ENCODE assay signal across 14 cellular contexts in the genomic region with DNA sequence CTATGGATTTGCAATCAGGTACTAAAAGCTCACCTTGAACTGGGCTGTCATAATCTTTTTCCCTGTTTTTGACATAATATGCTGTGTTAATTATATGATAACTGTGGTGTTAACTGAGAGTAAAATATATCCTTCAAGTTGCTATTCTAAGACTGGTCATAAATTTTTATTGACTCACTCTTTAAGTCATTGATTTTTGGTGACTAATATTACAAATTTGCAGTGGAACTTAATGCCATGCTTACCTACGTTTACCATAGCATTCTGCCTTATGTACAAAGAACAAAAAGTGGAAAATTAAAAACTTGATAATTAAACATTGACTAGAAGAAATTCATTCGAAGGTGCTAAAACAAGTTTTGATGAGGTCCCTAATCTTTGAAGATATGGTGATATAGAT.
DNase-seq lines count a peak whose midpoint lies in the region; ATAC-seq, FAIRE-seq and TF ChIP-seq lines count a peak whose summit lies in the region.
"Had no signal": no experiment of that assay in that cellular context is flagged by ENCODE, and none has a peak within 500 bp of the region (broad histone marks: within the 10 kb centered on the region; RNA-seq: fewer than 3 reads in every experiment).

No MANE protein-coding gene starts in this region.

- no peaks in the 10 kb centered on the region for H3K27me3 ChIP-seq in HCT116 (ENCODE audit: insufficient read depth, low read length)
- no peaks in the 10 kb centered on the region for H3K27me3 ChIP-seq in SU-DHL-6 (ENCODE audit: low read length)
- H3K27me3 ChIP-seq in psoas muscle (ENCODE audit: insufficient read depth in 3 of 3, low read length in 2 of 3): no peaks in the 10 kb centered on the region
- H3K27me3 ChIP-seq: BE2C had no signal

- ATAC-seq in HCT116 (no peak), GM21423 (IDR thresholded peaks at IDR 0.05; ENCODE audit: unreplicated experiment) (no peak), psoas muscle (no peak), GM19395 (IDR thresholded peaks at IDR 0.05; ENCODE audit: unreplicated experiment) (no peak)
- ATAC-seq: GM12878, K562 had no signal

- H3K79me2 ChIP-seq in HCT116 (ENCODE audit: insufficient read depth, low read length) (no peaks in the 10 kb centered on the region), SU-DHL-6 (ENCODE audit: insufficient read depth, low read length) (no peaks in the 10 kb centered on the region)

- no peak for TF ChIP-seq RAD21 in HCT116 (IDR thresholded peaks at IDR 0.05; ENCODE audit: low read depth)

- H3K27ac ChIP-seq in HCT116 (ENCODE audit: low read depth, low read length) (no peak overlapping the region), SU-DHL-6 (ENCODE audit: low read depth, low read length) (no peak overlapping the region), psoas muscle (no peak overlapping the region)
- H3K27ac ChIP-seq: C4-2B had no signal

- no peaks in the 10 kb centered on the region for H3K9me3 ChIP-seq in HCT116 (ENCODE audit: control insufficient read depth in 1 of 2, insufficient read depth in 1 of 2, low read depth in 1 of 2, low read length in 2 of 2)
- no peaks in the 10 kb centered on the region for H3K9me3 ChIP-seq in SU-DHL-6 (ENCODE audit: insufficient read depth, low read length)
- no peaks in the 10 kb centered on the region for H3K9me3 ChIP-seq in psoas muscle
- H3K9me3 ChIP-seq: BE2C had no signal

- H3K4me2 ChIP-seq in HCT116 (ENCODE audit: low read length) (peak overlapping the region; percentile 13; the same call in 1 of the 2 replicates), SU-DHL-6 (ENCODE audit: low read depth, low read length, poor library complexity, severe bottlenecking) (no peak overlapping the region)

- TF ChIP-seq CTCF in D721Med (IDR thresholded peaks at IDR 0.05; ENCODE audit: insufficient read depth, missing control alignments): no peak
- no peak for TF ChIP-seq CTCF in HCT116 (IDR thresholded peaks at IDR 0.05 in 2 of 3, conservative IDR thresholded peaks at IDR 0.05 in 1 of 3; ENCODE audit: borderline replicate concordance in 1 of 3, insufficient read depth in 1 of 3, low read depth in 2 of 3, low read length in 2 of 3)
- no peak for TF ChIP-seq CTCF in SU-DHL-6 (IDR thresholded peaks at IDR 0.05; ENCODE audit: insufficient read depth, low read length, poor library complexity, severe bottlenecking)
- TF ChIP-seq CTCF in psoas muscle (IDR thresholded peaks at IDR 0.05): no peak

- BruUV-seq in HCT116 (replicated peaks; lab: Mats Ljungman, UMichigan): no TSS peak

- H3K4me1 ChIP-seq in HCT116 (ENCODE audit: control insufficient read depth in 1 of 2, insufficient read depth in 2 of 2, low read length in 2 of 2): peaks cover 0 to 18% of the 10 kb centered on the region in 2 experiments; a peak in 2 of 4 replicates
- no peaks in the 10 kb centered on the region for H3K4me1 ChIP-seq in psoas muscle
- H3K4me1 ChIP-seq: BE2C had no signal

- intact Hi-C loops in HCT116 (cut with micrococcal nuclease): no loop called here
- intact Hi-C loops in psoas muscle (cut with DNase I): no loop called here

- no peaks in the 10 kb centered on the region for H4K20me1 ChIP-seq in HCT116 (ENCODE audit: insufficient read depth)
- H4K20me1 ChIP-seq in SU-DHL-6 (ENCODE audit: low read depth, low read length): no peaks in the 10 kb centered on the region

- H3K9ac ChIP-seq in HCT116 (ENCODE audit: low read length) (no peak overlapping the region), SU-DHL-6 (ENCODE audit: low read length) (no peak overlapping the region)

- no peaks in the 10 kb centered on the region for H3K36me3 ChIP-seq in HCT116 (ENCODE audit: control insufficient read depth in 1 of 2, insufficient read depth in 2 of 2, low read length in 2 of 2)
- H3K36me3 ChIP-seq in SU-DHL-6 (ENCODE audit: low read length): no peaks in the 10 kb centered on the region
- no peaks in the 10 kb centered on the region for H3K36me3 ChIP-seq in psoas muscle (ENCODE audit: insufficient read depth in 1 of 2, low read depth in 1 of 2)
- H3K36me3 ChIP-seq: BE2C had no signal

- peak; percentile 44 for FAIRE-seq in D721Med (lab: Jason Lieb, UNC)
- FAIRE-seq: GM12878, GM18507, H1, K562 had no signal

- WGBS in psoas muscle, 3 donors: 54 to 70% (median 65%) methylated on average over 2 of the region's 2 CpGs

- TF ChIP-seq POLR2A in HCT116 (IDR thresholded peaks at IDR 0.05; ENCODE audit: borderline replicate concordance, extremely low read depth, insufficient read depth, insufficient read length): no peak

- H2AFZ ChIP-seq in HCT116 (ENCODE audit: low read depth, low read length, poor library complexity, severe bottlenecking) (peak overlapping the region; percentile 14), SU-DHL-6 (ENCODE audit: low read depth, low read length, severe bottlenecking) (peak overlapping the region; percentile 10)

- POLR2A ChIA-PET in HCT116 (lab: Charles Lee): no interaction called here

- RAD21 ChIA-PET in HCT116 (lab: Charles Lee; ENCODE audit: low non-redundant PET in 1 of 2, low total read pairs in 2 of 2, uncharacterized antibody in 2 of 2, unreplicated experiment in 2 of 2): no interaction called here

- no peaks in the 10 kb centered on the region for H3F3A ChIP-seq in SU-DHL-6 (ENCODE audit: insufficient read depth)

- DNase-seq in D721Med (ENCODE audit: insufficient read length, low spot score): no peak
- DNase-seq in HCT116 (ENCODE audit: low read depth, low spot score): no peak
- peak; percentile 21 for DNase-seq in renal cortical epithelial cell (ENCODE audit: low read depth)
- DNase-seq in psoas muscle: no peak
- DNase-seq: BE2C; CD4-positive, alpha-beta memory T cell had no signal

- CTCF ChIA-PET in HCT116 (lab: Charles Lee): no interaction called here

- H3K4me3 ChIP-seq in HCT116 (replicated peaks in 1 of 2; ENCODE audit: low read depth in 1 of 2, low read length in 2 of 2): no peak overlapping the region
- no peak overlapping the region for H3K4me3 ChIP-seq in SU-DHL-6 (ENCODE audit: insufficient read depth, low read length, poor library complexity, severe bottlenecking)
- H3K4me3 ChIP-seq in psoas muscle: no peak overlapping the region
- H3K4me3 ChIP-seq: GM12878, K562 had no signal

- no peaks in the 10 kb centered on the region for H3K9me2 ChIP-seq in HCT116 (ENCODE audit: insufficient read depth)
- H3K9me2 ChIP-seq in SU-DHL-6 (replicated peaks; ENCODE audit: insufficient read depth, low read length): no peaks in the 10 kb centered on the region

TF ChIP-seq in HCT116, 20 proteins besides CTCF, POLR2A, EP300 and RAD21:
- no peak for TF ChIP-seq CEBPB (IDR thresholded peaks at IDR 0.05; ENCODE audit: low read depth)
- TF ChIP-seq, protein P1, sequence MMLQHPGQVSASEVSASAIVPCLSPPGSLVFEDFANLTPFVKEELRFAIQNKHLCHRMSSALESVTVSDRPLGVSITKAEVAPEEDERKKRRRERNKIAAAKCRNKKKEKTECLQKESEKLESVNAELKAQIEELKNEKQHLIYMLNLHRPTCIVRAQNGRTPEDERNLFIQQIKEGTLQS (IDR thresholded peaks at IDR 0.05): no peak
- TF ChIP-seq SP1 (IDR thresholded peaks at IDR 0.05; ENCODE audit: low read depth): no peak
- no peak for TF ChIP-seq EZH2phosphoT487 (IDR thresholded peaks at IDR 0.05; ENCODE audit: borderline replicate concordance)
- no peak for TF ChIP-seq EZH2 (IDR thresholded peaks at IDR 0.05)
- no peak for TF ChIP-seq SIN3A (IDR thresholded peaks at IDR 0.05; ENCODE audit: low read depth)
- TF ChIP-seq FOSL1 (IDR thresholded peaks at IDR 0.05; ENCODE audit: low read depth): no peak
- TF ChIP-seq SRF (IDR thresholded peaks at IDR 0.05; ENCODE audit: low read depth): no peak
- TF ChIP-seq ZNF274 (IDR thresholded peaks at IDR 0.05; ENCODE audit: low read depth, low read length): no peak
- TF ChIP-seq, protein P2, sequence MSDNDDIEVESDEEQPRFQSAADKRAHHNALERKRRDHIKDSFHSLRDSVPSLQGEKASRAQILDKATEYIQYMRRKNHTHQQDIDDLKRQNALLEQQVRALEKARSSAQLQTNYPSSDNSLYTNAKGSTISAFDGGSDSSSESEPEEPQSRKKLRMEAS (IDR thresholded peaks at IDR 0.05): no peak
- no peak for TF ChIP-seq EGR1 (IDR thresholded peaks at IDR 0.05; ENCODE audit: low read depth)
- TF ChIP-seq POLR2AphosphoS5 (IDR thresholded peaks at IDR 0.05; ENCODE audit: low read depth, low read length): no peak
- no peak for TF ChIP-seq JUND (IDR thresholded peaks at IDR 0.05)
- TF ChIP-seq CBX3 (IDR thresholded peaks at IDR 0.05; ENCODE audit: low read depth): no peak
- TF ChIP-seq, protein P3, sequence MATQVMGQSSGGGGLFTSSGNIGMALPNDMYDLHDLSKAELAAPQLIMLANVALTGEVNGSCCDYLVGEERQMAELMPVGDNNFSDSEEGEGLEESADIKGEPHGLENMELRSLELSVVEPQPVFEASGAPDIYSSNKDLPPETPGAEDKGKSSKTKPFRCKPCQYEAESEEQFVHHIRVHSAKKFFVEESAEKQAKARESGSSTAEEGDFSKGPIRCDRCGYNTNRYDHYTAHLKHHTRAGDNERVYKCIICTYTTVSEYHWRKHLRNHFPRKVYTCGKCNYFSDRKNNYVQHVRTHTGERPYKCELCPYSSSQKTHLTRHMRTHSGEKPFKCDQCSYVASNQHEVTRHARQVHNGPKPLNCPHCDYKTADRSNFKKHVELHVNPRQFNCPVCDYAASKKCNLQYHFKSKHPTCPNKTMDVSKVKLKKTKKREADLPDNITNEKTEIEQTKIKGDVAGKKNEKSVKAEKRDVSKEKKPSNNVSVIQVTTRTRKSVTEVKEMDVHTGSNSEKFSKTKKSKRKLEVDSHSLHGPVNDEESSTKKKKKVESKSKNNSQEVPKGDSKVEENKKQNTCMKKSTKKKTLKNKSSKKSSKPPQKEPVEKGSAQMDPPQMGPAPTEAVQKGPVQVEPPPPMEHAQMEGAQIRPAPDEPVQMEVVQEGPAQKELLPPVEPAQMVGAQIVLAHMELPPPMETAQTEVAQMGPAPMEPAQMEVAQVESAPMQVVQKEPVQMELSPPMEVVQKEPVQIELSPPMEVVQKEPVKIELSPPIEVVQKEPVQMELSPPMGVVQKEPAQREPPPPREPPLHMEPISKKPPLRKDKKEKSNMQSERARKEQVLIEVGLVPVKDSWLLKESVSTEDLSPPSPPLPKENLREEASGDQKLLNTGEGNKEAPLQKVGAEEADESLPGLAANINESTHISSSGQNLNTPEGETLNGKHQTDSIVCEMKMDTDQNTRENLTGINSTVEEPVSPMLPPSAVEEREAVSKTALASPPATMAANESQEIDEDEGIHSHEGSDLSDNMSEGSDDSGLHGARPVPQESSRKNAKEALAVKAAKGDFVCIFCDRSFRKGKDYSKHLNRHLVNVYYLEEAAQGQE (IDR thresholded peaks at IDR 0.05; ENCODE audit: low read depth): no peak
- no peak for TF ChIP-seq TCF7L2 (IDR thresholded peaks at IDR 0.05; ENCODE audit: borderline replicate concordance, extremely low read depth, insufficient read depth, insufficient read length)
- no peak for TF ChIP-seq ELF1 (IDR thresholded peaks at IDR 0.05; ENCODE audit: borderline replicate concordance, low read depth)
TF ChIP-seq in HCT116: peak in this region for 0.
